Comparison of ENCODE assay signal across 8 cellular contexts in the genomic region with DNA sequence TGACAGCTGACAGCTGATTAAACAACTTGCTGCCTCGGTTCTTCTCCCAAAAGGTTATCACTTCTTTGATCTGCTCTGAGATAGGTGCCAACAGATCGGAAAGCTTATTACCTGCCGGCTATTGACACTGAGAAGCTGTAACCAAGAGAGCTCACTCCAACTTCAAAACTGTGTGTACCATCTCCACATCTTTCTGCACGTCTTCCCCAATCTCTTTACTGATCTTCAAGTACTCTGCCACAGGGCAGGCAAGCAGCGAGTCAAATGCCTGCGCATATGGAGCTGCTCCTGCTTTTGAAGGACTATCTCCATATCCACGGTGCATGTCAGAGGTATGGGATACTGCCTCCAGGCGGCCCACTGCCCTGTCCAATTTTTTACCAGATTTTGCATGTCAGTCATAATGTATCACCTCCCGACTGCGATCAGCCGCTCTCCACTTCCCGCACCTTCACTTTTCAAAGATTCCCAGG. TPM values are rescaled to one million over a fixed set of nuclear protein-coding genes. Genes with fewer than 3 reads are reported as not detected.
DNase-seq lines count a peak whose midpoint lies in the region; ATAC-seq and TF ChIP-seq lines count a peak whose summit lies in the region.

No MANE protein-coding gene starts in this region.

- H3K4me2 ChIP-seq in osteoblast (ENCODE audit: insufficient read depth, low read length), result peak overlapping the region; percentile 88

- no peak for TF ChIP-seq CTCF in osteoblast (IDR thresholded peaks at IDR 0.05; ENCODE audit: extremely low read depth, low read depth, low read length)

- 70 to 72% methylated on average over 12 of the region's 12 CpGs for WGBS in ectodermal cell, 2 experiments

- peaks cover 3% of the 10 kb centered on the region for H3K27me3 Mint-ChIP-seq in IgD-negative memory B cell

- no peak for DNase-seq in osteoblast (ENCODE audit: insufficient read length, low spot score, missing footprints)
- DNase-seq in central memory CD4-positive, alpha-beta T cell, result no peak
- DNase-seq in midbrain (lab: John Stamatoyannopoulos, UW), result no peak
- no peak for DNase-seq in NCI-H526 treated with DMSO at 0.1 percent for 48 hours (lab: John Stamatoyannopoulos, UW)
- DNase-seq in EL, result no peak

- no peaks in the 10 kb centered on the region for H3K27me3 ChIP-seq in ectodermal cell (ENCODE audit: control insufficient read depth, insufficient read depth, low read length, poor library complexity, severe bottlenecking)
- peaks cover 7% of the 10 kb centered on the region for H3K27me3 ChIP-seq in osteoblast (ENCODE audit: insufficient read depth, low read length)

- H3K9me3 ChIP-seq in ectodermal cell (ENCODE audit: control insufficient read depth, low read length), result no peaks in the 10 kb centered on the region
- no peaks in the 10 kb centered on the region for H3K9me3 ChIP-seq in osteoblast (ENCODE audit: low read depth, low read length)

- H3K36me3 ChIP-seq in ectodermal cell (ENCODE audit: control insufficient read depth, insufficient read depth, low read length), result peaks cover 6% of the 10 kb centered on the region
- H3K36me3 ChIP-seq in osteoblast (ENCODE audit: insufficient read depth, low read length), result no peaks in the 10 kb centered on the region

- H3K9me3 Mint-ChIP-seq in IgD-negative memory B cell, result peaks cover 0 to 2% (median 2%) of the 10 kb centered on the region in 3 donors

- no peaks in the 10 kb centered on the region for H3K79me2 ChIP-seq in osteoblast (ENCODE audit: insufficient read depth, low read length)

- H3K4me1 ChIP-seq in ectodermal cell (ENCODE audit: control insufficient read depth, insufficient read depth, low read length), result peaks cover 4% of the 10 kb centered on the region
- peaks cover 5% of the 10 kb centered on the region for H3K4me1 ChIP-seq in osteoblast (ENCODE audit: insufficient read depth, low read length)

- H4K20me1 ChIP-seq in osteoblast (ENCODE audit: insufficient read depth, low read length), result no peaks in the 10 kb centered on the region

- H3K27ac Mint-ChIP-seq in IgD-negative memory B cell, result peak overlapping the region in 2 of 3 donors; percentile 54 to 56

- H3K4me3 ChIP-seq in ectodermal cell (ENCODE audit: insufficient read depth, low read depth, low read length) (peak overlapping the region; percentile 54), osteoblast (ENCODE audit: insufficient read depth, low read length) (peak overlapping the region; percentile 83)

- peak; percentile 26 for ATAC-seq in GM19438 (IDR thresholded peaks at IDR 0.05; ENCODE audit: low read depth, unreplicated experiment)

- peak overlapping the region; percentile 92 for H2AFZ ChIP-seq in osteoblast (ENCODE audit: low read length)

- H3K27ac ChIP-seq in ectodermal cell (ENCODE audit: insufficient read depth, low read depth, low read length, poor library complexity, severe bottlenecking) (no peak overlapping the region), osteoblast (ENCODE audit: low read depth, low read length) (no peak overlapping the region)

- H3K4me3 Mint-ChIP-seq in IgD-negative memory B cell, result peak overlapping the region; percentile 84 to 93 (median 90)

- peaks cover 18 to 21% (median 21%) of the 10 kb centered on the region in 3 donors for H3K4me1 Mint-ChIP-seq in IgD-negative memory B cell

- H3K36me3 Mint-ChIP-seq in IgD-negative memory B cell, result peaks cover 12% of the 10 kb centered on the region

RNA-seq across cellular contexts. Expression of gene ZNF485, which starts 0.4 kb away (rescaled TPM):
- polyA plus RNA-seq in IgD-negative memory B cell, result 4.2 TPM
- polyA plus RNA-seq in ectodermal cell (2013, experiment 1 of 4), result 5.0 TPM
- 5.2 TPM for polyA plus RNA-seq in ectodermal cell (2013, experiment 2 of 4)
- 4.3 TPM for polyA plus RNA-seq in ectodermal cell (2013, experiment 3 of 4)
- polyA plus RNA-seq in ectodermal cell (2013, experiment 4 of 4), result 5.3 TPM
- 2.5 and 4.7 TPM in 2 replicates for total RNA-seq in osteoblast

RNA-seq across cellular contexts. Expression of gene ZNF239, which starts 31.5 kb away (rescaled TPM):
- 1.5 TPM for polyA plus RNA-seq in IgD-negative memory B cell
- polyA plus RNA-seq in ectodermal cell (2013, experiment 1 of 4), result 6.0 TPM
- polyA plus RNA-seq in ectodermal cell (2013, experiment 2 of 4), result 6.3 TPM
- 4.1 TPM for polyA plus RNA-seq in ectodermal cell (2013, experiment 3 of 4)
- 5.2 TPM for polyA plus RNA-seq in ectodermal cell (2013, experiment 4 of 4)
- total RNA-seq in osteoblast, result 4.7 and 5.0 TPM in 2 replicates

RNA-seq across cellular contexts. Expression of gene ZNF32, which starts 42.8 kb away (rescaled TPM):
- 62.2 TPM for polyA plus RNA-seq in IgD-negative memory B cell
- 51.0 TPM for polyA plus RNA-seq in ectodermal cell (2013, experiment 1 of 4)
- polyA plus RNA-seq in ectodermal cell (2013, experiment 2 of 4), result 39.4 TPM
- 48.7 TPM for polyA plus RNA-seq in ectodermal cell (2013, experiment 3 of 4)
- polyA plus RNA-seq in ectodermal cell (2013, experiment 4 of 4), result 48.1 TPM
- 34.7 and 36.2 TPM in 2 replicates for total RNA-seq in osteoblast
